ENCODE assay signal across 29 cellular contexts in the genomic region with DNA sequence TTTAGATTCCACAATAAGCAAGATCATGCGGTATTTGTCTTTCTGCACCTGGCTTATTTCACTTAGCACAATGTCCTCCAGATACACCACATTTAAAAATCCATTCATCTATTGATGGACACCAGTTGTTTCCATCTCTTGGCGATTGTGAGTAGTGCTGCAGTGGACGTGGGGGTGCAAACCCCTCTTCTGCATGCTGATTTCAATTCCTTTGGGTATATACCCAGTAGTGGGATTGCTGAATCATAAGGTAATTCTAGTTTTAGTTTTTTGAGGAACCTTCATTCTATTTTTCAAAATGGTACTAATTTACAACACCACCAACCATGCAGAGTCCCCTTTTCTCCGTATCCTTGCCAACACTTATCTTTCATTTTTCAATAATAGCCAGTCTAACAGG. TPM values are rescaled to one million over a fixed set of nuclear protein-coding genes. Genes with fewer than 3 reads are reported as not detected.
DNase-seq lines count a peak whose midpoint lies in the region; ATAC-seq, FAIRE-seq and TF ChIP-seq lines count a peak whose summit lies in the region.
"Had no signal": no experiment of that assay in that cellular context is flagged by ENCODE, and none has a peak within 500 bp of the region (broad histone marks: within the 10 kb centered on the region; RNA-seq: fewer than 3 reads in every experiment).

No MANE protein-coding gene starts in this region.

- H3K27ac Mint-ChIP-seq in effector memory CD8-positive, alpha-beta T cell, result no peak overlapping the region
- H3K27ac Mint-ChIP-seq in chondrocyte (ENCODE audit: unreplicated experiment), result no peak overlapping the region
- H3K27ac Mint-ChIP-seq: CD14-positive monocyte; CD4-positive, CD25-positive, alpha-beta regulatory T cell had no signal

- H2AFZ ChIP-seq in OCI-LY3 (ENCODE audit: low read depth, low read length), result no peak overlapping the region
- no peak overlapping the region for H2AFZ ChIP-seq in GM12878 (ENCODE audit: control insufficient read depth, low read depth, low read length)

- TF ChIP-seq EP300 in GM12878 (IDR thresholded peaks at IDR 0.05; ENCODE audit: borderline replicate concordance in 1 of 2, control insufficient read depth in 1 of 2, low read depth in 2 of 2, low read length in 2 of 2), result no peak

- TF ChIP-seq RAD21 in GM12878 (IDR thresholded peaks at IDR 0.05; ENCODE audit: insufficient read depth, low read depth, low read length), result no peak

- POLR2A ChIA-PET in GM12878 (lab: Charles Lee), result interaction anchor here (0.6 kb wide), 1 partner anchor 51 kb away, joined by 3 read pairs; no protein-coding TSS in a partner anchor

- no peaks in the 10 kb centered on the region for H3K36me3 ChIP-seq in OCI-LY3 (replicated peaks; ENCODE audit: low read depth, low read length)
- H3K36me3 ChIP-seq in GM12878 (ENCODE audit: control insufficient read depth in 2 of 2, insufficient read depth in 2 of 2, low read length in 1 of 2), result no peaks in the 10 kb centered on the region
- no peaks in the 10 kb centered on the region for H3K36me3 ChIP-seq in gastrocnemius medialis
- H3K36me3 ChIP-seq: BE2C, BLaER1 had no signal

- no peaks in the 10 kb centered on the region for H3K9me3 Mint-ChIP-seq in effector memory CD8-positive, alpha-beta T cell
- H3K9me3 Mint-ChIP-seq in chondrocyte (ENCODE audit: low read depth), result no peaks in the 10 kb centered on the region
- H3K9me3 Mint-ChIP-seq: CD4-positive, CD25-positive, alpha-beta regulatory T cell; CD8-positive, alpha-beta memory T cell had no signal

- no peak for TF ChIP-seq POLR2A in GM12878 (IDR thresholded peaks at IDR 0.05; ENCODE audit: low read depth, low read length)
- TF ChIP-seq POLR2A in gastrocnemius medialis (IDR thresholded peaks at IDR 0.05), result no peak

- TF ChIP-seq CTCF in OCI-LY3 (IDR thresholded peaks at IDR 0.05; ENCODE audit: low read depth, low read length) (no peak), GM12878 (IDR thresholded peaks at IDR 0.05 in 2 of 3, conservative IDR thresholded peaks at IDR 0.05 in 1 of 3; ENCODE audit: control insufficient read depth in 2 of 3, extremely low read depth in 1 of 3, insufficient read depth in 1 of 3, low read depth in 3 of 3, low read length in 3 of 3) (no peak), gastrocnemius medialis (IDR thresholded peaks at IDR 0.05 in 4 of 5, conservative IDR thresholded peaks at IDR 0.05 in 1 of 5) (no peak), chondrocyte (IDR thresholded peaks at IDR 0.05) (no peak)

- H3K9ac ChIP-seq in OCI-LY3 (ENCODE audit: low read length), result no peak overlapping the region
- H3K9ac ChIP-seq in GM12878 (ENCODE audit: control insufficient read depth, insufficient read depth, low read length), result no peak overlapping the region
- H3K9ac ChIP-seq: BLaER1 had no signal

- H3K4me2 ChIP-seq in OCI-LY3 (ENCODE audit: low read length) (peak overlapping the region; percentile 62), GM12878 (ENCODE audit: control insufficient read depth, insufficient read depth) (no peak overlapping the region)

- SMC1A ChIA-PET in GM12878 (lab: Charles Lee; ENCODE audit: uncharacterized antibody, unreplicated experiment), result no interaction called here

- peaks cover 84% of the 10 kb centered on the region for H3K27me3 ChIP-seq in OCI-LY3 (ENCODE audit: low read depth, low read length)
- H3K27me3 ChIP-seq in GM12878 (replicated peaks in 1 of 2; ENCODE audit: control insufficient read depth in 2 of 2, insufficient read depth in 2 of 2, low read length in 1 of 2), result peaks cover 0 to 6% of the 10 kb centered on the region in 2 experiments; a peak in 1 of 4 replicates
- H3K27me3 ChIP-seq in gastrocnemius medialis, result no peaks in the 10 kb centered on the region
- H3K27me3 ChIP-seq: BE2C had no signal

- no peaks in the 10 kb centered on the region for H3K9me3 ChIP-seq in OCI-LY3 (ENCODE audit: insufficient read depth, low read length)
- no peaks in the 10 kb centered on the region for H3K9me3 ChIP-seq in GM12878 (replicated peaks; ENCODE audit: control insufficient read depth, insufficient read depth, low read length)
- no peaks in the 10 kb centered on the region for H3K9me3 ChIP-seq in gastrocnemius medialis
- H3K9me3 ChIP-seq: BE2C, BLaER1 had no signal

- H3K4me3 ChIP-seq in OCI-LY3 (ENCODE audit: low read length) (peak overlapping the region; percentile 31), GM12878 (no peak overlapping the region), gastrocnemius medialis (no peak overlapping the region)
- H3K4me3 ChIP-seq: BLaER1 had no signal

- FAIRE-seq in GM12878 (lab: Jason Lieb, UNC) (no peak), RCC 7860 (lab: Jason Lieb, UNC) (no peak)
- FAIRE-seq: GM12891, GM19239 had no signal

- peaks cover 0 to 4% of the 10 kb centered on the region in 2 donors for H3K4me1 Mint-ChIP-seq in effector memory CD8-positive, alpha-beta T cell (ENCODE audit: low read depth in 2 of 2)
- no peaks in the 10 kb centered on the region for H3K4me1 Mint-ChIP-seq in chondrocyte (ENCODE audit: low read depth)
- H3K4me1 Mint-ChIP-seq: CD14-positive monocyte; CD4-positive, CD25-positive, alpha-beta regulatory T cell had no signal

- H4K20me1 ChIP-seq in OCI-LY3 (ENCODE audit: insufficient read depth, low read length) (peaks cover 70% of the 10 kb centered on the region), GM12878 (ENCODE audit: control insufficient read depth, insufficient read depth) (no peaks in the 10 kb centered on the region; the same call in 1 of the 2 replicates)

- DNase-seq in GM12878 (ENCODE audit: low read depth, low spot score) (no peak), gastrocnemius medialis (no peak), RCC 7860 (ENCODE audit: low spot score) (no peak), chondrocyte (ENCODE audit: low spot score) (no peak)
- no peak for DNase-seq in effector memory CD8-positive, alpha-beta T cell
- DNase-seq: 8988T; ACHN; BE2C; C1 segment of cervical spinal cord; CD4-positive, alpha-beta memory T cell; CD4-positive, CD25-positive, alpha-beta regulatory T cell; CD8-positive, alpha-beta memory T cell; COR-L47; DMS 273 treated with DMSO at 0.1 percent for 48 hours; DMS153; DMS53; DMS79; DND-41; EL; GDM1 had no signal

- RAD21 ChIA-PET in GM12878 (lab: Charles Lee; ENCODE audit: unreplicated experiment), result no interaction called here

- peaks cover 2% of the 10 kb centered on the region for H3K36me3 Mint-ChIP-seq in effector memory CD8-positive, alpha-beta T cell (ENCODE audit: insufficient read depth)
- no peaks in the 10 kb centered on the region for H3K36me3 Mint-ChIP-seq in chondrocyte (ENCODE audit: low read depth)
- H3K36me3 Mint-ChIP-seq: CD14-positive monocyte; CD4-positive, alpha-beta memory T cell; CD4-positive, CD25-positive, alpha-beta regulatory T cell; CD8-positive, alpha-beta memory T cell had no signal

- CTCF ChIA-PET in GM12878 (lab: Yijun Ruan, JAX), result no interaction called here

- H3K79me2 ChIP-seq in OCI-LY3 (ENCODE audit: low read length) (no peaks in the 10 kb centered on the region), GM12878 (ENCODE audit: control insufficient read depth, insufficient read depth, low read length) (no peaks in the 10 kb centered on the region)

- H3K27ac ChIP-seq in OCI-LY3 (ENCODE audit: low read length), result no peak overlapping the region
- no peak overlapping the region for H3K27ac ChIP-seq in GM12878 (ENCODE audit: control insufficient read depth, insufficient read depth)
- H3K27ac ChIP-seq in gastrocnemius medialis, result peak overlapping the region in 3 of 4 donors; percentile 91 to 100 (median 98)
- H3K27ac ChIP-seq: BLaER1 had no signal

- 0% methylated on average over 4 of the region's 4 CpGs for WGBS in GM12878 (ENCODE audit: insufficient coverage, insufficient replicate concordance, low lambda C conversion rate, missing lambda C conversion rate)

- peaks cover 0 to 11% of the 10 kb centered on the region in 2 donors for H3K27me3 Mint-ChIP-seq in effector memory CD8-positive, alpha-beta T cell
- H3K27me3 Mint-ChIP-seq in chondrocyte (ENCODE audit: low read depth), result peaks cover 31% of the 10 kb centered on the region
- H3K27me3 Mint-ChIP-seq: CD4-positive, alpha-beta memory T cell; CD8-positive, alpha-beta memory T cell had no signal

- intact Hi-C loops in GM12878 (cut with micrococcal nuclease; ENCODE audit: unreplicated experiment) (no loop called here), gastrocnemius medialis (cut with DNase I; ENCODE audit: low total_unique reads) (loop anchor here (5.0 kb wide), 2 partner anchors 107 to 162 kb away; a partner anchor contains a TSS)

- BruUV-seq in GM12878 (replicated peaks; lab: Mats Ljungman, UMichigan), result no TSS peak

- in situ Hi-C loops in GM12878 (cut with MboI) (no loop called here), gastrocnemius medialis (cut with MboI; ENCODE audit: low sequenced_read_pairs in 4 of 4) (no loop called here)

- ATAC-seq in GM12878 (peak; percentile 34), gastrocnemius medialis (no peak)
- ATAC-seq in effector memory CD8-positive, alpha-beta T cell (replicated peaks), result no peak

- no peak overlapping the region for H3K4me3 Mint-ChIP-seq in effector memory CD8-positive, alpha-beta T cell
- H3K4me3 Mint-ChIP-seq in chondrocyte (ENCODE audit: unreplicated experiment), result no peak overlapping the region
- H3K4me3 Mint-ChIP-seq: CD14-positive monocyte; CD4-positive, alpha-beta memory T cell; CD4-positive, CD25-positive, alpha-beta regulatory T cell; CD8-positive, alpha-beta memory T cell had no signal

- H3K4me1 ChIP-seq in OCI-LY3 (ENCODE audit: low read length) (peaks cover 32% of the 10 kb centered on the region), GM12878 (ENCODE audit: control insufficient read depth, insufficient read depth, low read length) (peaks cover 7% of the 10 kb centered on the region), gastrocnemius medialis (peaks cover 26 to 37% of the 10 kb centered on the region in 2 donors)
- H3K4me1 ChIP-seq: BE2C had no signal

RNA-seq across cellular contexts. Expression of a gene that starts 2.0 kb away (rescaled TPM):
- total RNA-seq in GM12878 (2013; cell fraction: nucleolus; rRNA removed), result not detected in 2 replicates
- total RNA-seq in GM12878 (2014; rRNA removed) (not detected in 2 replicates), GM12878 (2014; rRNA removed; fragmentation: Illumina TruSeq; extraction: Trizol) (not detected in 2 replicates), GM12878 (2021) (not detected in 2 replicates), gastrocnemius medialis (10 to 100 TPM; 17.1 to 24.8 (median 21.6) TPM), chondrocyte (not detected in 3 replicates)
- not detected for polyA plus RNA-seq in GM12878 (2011; ENCODE audit: low read depth)
- polyA plus RNA-seq in GM12878 (2011; rRNA removed) (not detected in 2 replicates), GM12878 (2014; fragmentation: Illumina TruSeq; extraction: Trizol) (not detected in 2 replicates), GM12878 (2014; fragmentation: Nextera tagmentation; extraction: Ambion mirVana) (not detected), GM12878 (2014; rRNA removed) (not detected in 2 replicates), GM12878 (2016; fragmentation: Nextera tagmentation; extraction: Ambion mirVana) (not detected)
- not detected in 2 replicates for polyA plus RNA-seq in GM12878 (2011; cell fraction: cytosol; rRNA removed)
- polyA plus RNA-seq in GM12878 (2011; cell fraction: nucleus; rRNA removed), result not detected in 2 replicates
- not detected in 2 replicates for polyA plus RNA-seq in GM12878 (2012)
- not detected in 2 replicates for polyA minus RNA-seq in GM12878 (2011; rRNA and poly(A)+ RNA removed)
- polyA minus RNA-seq in GM12878 (2011; cell fraction: cytosol; rRNA and poly(A)+ RNA removed), result not detected in 2 replicates
- polyA minus RNA-seq in GM12878 (2011; cell fraction: nucleus; rRNA and poly(A)+ RNA removed), result not detected in 2 replicates
- total RNA-seq: A673; CD4-positive, alpha-beta memory T cell; CD4-positive, CD25-positive, alpha-beta regulatory T cell; CD8-positive, alpha-beta memory T cell; Daoy; G401 had no signal
- polyA plus RNA-seq: AG04450; CD14-positive monocyte; CD4-positive, alpha-beta memory T cell; CD4-positive, CD25-positive, alpha-beta regulatory T cell; CD8-positive, alpha-beta memory T cell had no signal

RNA-seq across cellular contexts. Expression of a gene that starts 21.2 kb away (rescaled TPM):
- total RNA-seq in GM12878 (2013; cell fraction: nucleolus; rRNA removed), result not detected in 2 replicates
- total RNA-seq in GM12878 (2014; rRNA removed) (not detected in 2 replicates), GM12878 (2014; rRNA removed; fragmentation: Illumina TruSeq; extraction: Trizol) (not detected in 2 replicates), GM12878 (2021) (0.54 TPM in 1 of 2 replicates, not detected in the other), gastrocnemius medialis (not detected), chondrocyte (not detected in 3 replicates)
- not detected for polyA plus RNA-seq in GM12878 (2011; ENCODE audit: low read depth)
- polyA plus RNA-seq in GM12878 (2011; rRNA removed) (not detected in 2 replicates), GM12878 (2014; fragmentation: Illumina TruSeq; extraction: Trizol) (not detected in 2 replicates), GM12878 (2014; fragmentation: Nextera tagmentation; extraction: Ambion mirVana) (not detected), GM12878 (2014; rRNA removed) (not detected in 2 replicates), GM12878 (2016; fragmentation: Nextera tagmentation; extraction: Ambion mirVana) (not detected)
- polyA plus RNA-seq in GM12878 (2011; cell fraction: cytosol; rRNA removed), result not detected in 2 replicates
- not detected in 2 replicates for polyA plus RNA-seq in GM12878 (2011; cell fraction: nucleus; rRNA removed)
- not detected in 2 replicates for polyA plus RNA-seq in GM12878 (2012)
- not detected in 2 replicates for polyA minus RNA-seq in GM12878 (2011; rRNA and poly(A)+ RNA removed)
- polyA minus RNA-seq in GM12878 (2011; cell fraction: cytosol; rRNA and poly(A)+ RNA removed), result not detected in 2 replicates
- polyA minus RNA-seq in GM12878 (2011; cell fraction: nucleus; rRNA and poly(A)+ RNA removed), result 1.1 TPM in 1 of 2 replicates, not detected in the other
- total RNA-seq: A673, Daoy, G401 had no signal
- polyA plus RNA-seq: AG04450; CD14-positive monocyte; CD4-positive, alpha-beta memory T cell; CD4-positive, CD25-positive, alpha-beta regulatory T cell; CD8-positive, alpha-beta memory T cell had no signal

RNA-seq across cellular contexts. Expression of a gene that starts 21.5 kb away (rescaled TPM):
- not detected in 2 replicates for total RNA-seq in GM12878 (2013; cell fraction: nucleolus; rRNA removed)
- total RNA-seq in GM12878 (2014; rRNA removed) (not detected in 2 replicates), GM12878 (2014; rRNA removed; fragmentation: Illumina TruSeq; extraction: Trizol) (not detected in 2 replicates), GM12878 (2021) (not detected in 2 replicates), gastrocnemius medialis (under 1 TPM in 1 of 4 donors, not detected in 3; 0.58 TPM), chondrocyte (not detected in 3 replicates)
- not detected for polyA plus RNA-seq in GM12878 (2011; ENCODE audit: low read depth)
- polyA plus RNA-seq in GM12878 (2011; rRNA removed) (not detected in 2 replicates), GM12878 (2014; fragmentation: Illumina TruSeq; extraction: Trizol) (not detected in 2 replicates), GM12878 (2014; fragmentation: Nextera tagmentation; extraction: Ambion mirVana) (not detected), GM12878 (2014; rRNA removed) (not detected in 2 replicates), GM12878 (2016; fragmentation: Nextera tagmentation; extraction: Ambion mirVana) (not detected)
- not detected in 2 replicates for polyA plus RNA-seq in GM12878 (2011; cell fraction: cytosol; rRNA removed)
- polyA plus RNA-seq in GM12878 (2011; cell fraction: nucleus; rRNA removed), result not detected in 2 replicates
- not detected in 2 replicates for polyA plus RNA-seq in GM12878 (2012)
- polyA minus RNA-seq in GM12878 (2011; rRNA and poly(A)+ RNA removed), result not detected in 2 replicates
- not detected in 2 replicates for polyA minus RNA-seq in GM12878 (2011; cell fraction: cytosol; rRNA and poly(A)+ RNA removed)
- not detected in 2 replicates for polyA minus RNA-seq in GM12878 (2011; cell fraction: nucleus; rRNA and poly(A)+ RNA removed)
- total RNA-seq: A673; CD4-positive, alpha-beta memory T cell; CD4-positive, CD25-positive, alpha-beta regulatory T cell; CD8-positive, alpha-beta memory T cell; Daoy; G401 had no signal
- polyA plus RNA-seq: AG04450; CD14-positive monocyte; CD4-positive, alpha-beta memory T cell; CD4-positive, CD25-positive, alpha-beta regulatory T cell; CD8-positive, alpha-beta memory T cell had no signal

RNA-seq across cellular contexts. Expression of a gene that starts 38.0 kb away (rescaled TPM):
- total RNA-seq in GM12878 (2013; cell fraction: nucleolus; rRNA removed), result 22.9 and 36.3 TPM in 2 replicates
- total RNA-seq in GM12878 (2014; rRNA removed), result 59.4 and 59.8 TPM in 2 replicates
- total RNA-seq in GM12878 (2014; rRNA removed; fragmentation: Illumina TruSeq; extraction: Trizol), result 55.4 and 56.2 TPM in 2 replicates
- total RNA-seq in GM12878 (2021), result 52.8 and 58.1 TPM in 2 replicates
- 18.9 TPM for polyA plus RNA-seq in GM12878 (2011; ENCODE audit: low read depth)
- polyA plus RNA-seq in GM12878 (2011; rRNA removed), result 15.2 and 29.3 TPM in 2 replicates
- 42.5 and 47.8 TPM in 2 replicates for polyA plus RNA-seq in GM12878 (2011; cell fraction: cytosol; rRNA removed)
- polyA plus RNA-seq in GM12878 (2011; cell fraction: nucleus; rRNA removed), result 38.2 and 45.7 TPM in 2 replicates
- 19.8 and 21.2 TPM in 2 replicates for polyA plus RNA-seq in GM12878 (2012)
- polyA plus RNA-seq in GM12878 (2014; fragmentation: Illumina TruSeq; extraction: Trizol), result 62.1 and 76.3 TPM in 2 replicates
- 10 to 100 TPM; 39.6 to 50.9 TPM for polyA plus RNA-seq in GM12878 (2014; fragmentation: Nextera tagmentation; extraction: Ambion mirVana)
- 49.5 and 54.5 TPM in 2 replicates for polyA plus RNA-seq in GM12878 (2014; rRNA removed)
- 10 to 100 TPM; 63.9 to 65.8 TPM for polyA plus RNA-seq in GM12878 (2016; fragmentation: Nextera tagmentation; extraction: Ambion mirVana)
- polyA minus RNA-seq in GM12878 (2011; rRNA and poly(A)+ RNA removed), result 39.4 and 48.2 TPM in 2 replicates
- polyA minus RNA-seq in GM12878 (2011; cell fraction: cytosol; rRNA and poly(A)+ RNA removed), result 11.6 and 19.4 TPM in 2 replicates
- 8.1 and 17.4 TPM in 2 replicates for polyA minus RNA-seq in GM12878 (2011; cell fraction: nucleus; rRNA and poly(A)+ RNA removed)
- 100 to 1,000 TPM in 1 of 4 donors, 10 to 100 TPM in 3; 73.3 to 119 (median 96.3) TPM for total RNA-seq in gastrocnemius medialis
- 35.8 to 42.2 TPM (median 37.7 TPM) in 3 replicates for total RNA-seq in chondrocyte

RNA-seq across cellular contexts. Expression of a gene that starts 43.2 kb away (rescaled TPM):
- 59.3 and 69.6 TPM in 2 replicates for total RNA-seq in GM12878 (2013; cell fraction: nucleolus; rRNA removed)
- total RNA-seq in GM12878 (2014; rRNA removed) (23.4 and 25.8 TPM in 2 replicates), GM12878 (2014; rRNA removed; fragmentation: Illumina TruSeq; extraction: Trizol) (10.1 and 11.6 TPM in 2 replicates), GM12878 (2021) (31.3 and 33.1 TPM in 2 replicates), gastrocnemius medialis (10 to 100 TPM; 11.1 to 16.1 (median 14.1) TPM), chondrocyte (98.3 to 135 TPM (median 101 TPM) in 3 replicates)
- 11.3 TPM for polyA plus RNA-seq in GM12878 (2011; ENCODE audit: low read depth)
- polyA plus RNA-seq in GM12878 (2011; rRNA removed) (6.7 and 9.2 TPM in 2 replicates), GM12878 (2014; fragmentation: Illumina TruSeq; extraction: Trizol) (3.2 and 9.2 TPM in 2 replicates), GM12878 (2014; fragmentation: Nextera tagmentation; extraction: Ambion mirVana) (under 1 TPM; 0.23 to 0.82 TPM), GM12878 (2014; rRNA removed) (24.1 and 28.2 TPM in 2 replicates), GM12878 (2016; fragmentation: Nextera tagmentation; extraction: Ambion mirVana) (10 to 100 TPM; 11.4 to 13.4 TPM)
- 13.1 and 17.6 TPM in 2 replicates for polyA plus RNA-seq in GM12878 (2011; cell fraction: cytosol; rRNA removed)
- polyA plus RNA-seq in GM12878 (2011; cell fraction: nucleus; rRNA removed), result 96.6 and 98.8 TPM in 2 replicates
- 19.5 and 28.6 TPM in 2 replicates for polyA plus RNA-seq in GM12878 (2012)
- polyA minus RNA-seq in GM12878 (2011; rRNA and poly(A)+ RNA removed), result 10.4 and 22.9 TPM in 2 replicates
- polyA minus RNA-seq in GM12878 (2011; cell fraction: cytosol; rRNA and poly(A)+ RNA removed), result 7.6 and 10.5 TPM in 2 replicates
- polyA minus RNA-seq in GM12878 (2011; cell fraction: nucleus; rRNA and poly(A)+ RNA removed), result 36.0 and 57.0 TPM in 2 replicates

Comparison
In these comparisons a context has a peak if more than half of its experiments do, and no peak if none do; other contexts are left out.
1. H3K27ac ChIP-seq: peak in gastrocnemius medialis (3 of 4); none in OCI-LY3 (single experiment) and GM12878 (single experiment).
2. RNA of a gene that starts 2.0 kb away (total RNA-seq): 17.1 to 24.8 TPM in gastrocnemius medialis; not detected in GM12878 and not detected in chondrocyte; every median in the first group is over 10 times any median in the second.